Comparison of ENCODE assay signal across 8 cellular contexts in the genomic region with DNA sequence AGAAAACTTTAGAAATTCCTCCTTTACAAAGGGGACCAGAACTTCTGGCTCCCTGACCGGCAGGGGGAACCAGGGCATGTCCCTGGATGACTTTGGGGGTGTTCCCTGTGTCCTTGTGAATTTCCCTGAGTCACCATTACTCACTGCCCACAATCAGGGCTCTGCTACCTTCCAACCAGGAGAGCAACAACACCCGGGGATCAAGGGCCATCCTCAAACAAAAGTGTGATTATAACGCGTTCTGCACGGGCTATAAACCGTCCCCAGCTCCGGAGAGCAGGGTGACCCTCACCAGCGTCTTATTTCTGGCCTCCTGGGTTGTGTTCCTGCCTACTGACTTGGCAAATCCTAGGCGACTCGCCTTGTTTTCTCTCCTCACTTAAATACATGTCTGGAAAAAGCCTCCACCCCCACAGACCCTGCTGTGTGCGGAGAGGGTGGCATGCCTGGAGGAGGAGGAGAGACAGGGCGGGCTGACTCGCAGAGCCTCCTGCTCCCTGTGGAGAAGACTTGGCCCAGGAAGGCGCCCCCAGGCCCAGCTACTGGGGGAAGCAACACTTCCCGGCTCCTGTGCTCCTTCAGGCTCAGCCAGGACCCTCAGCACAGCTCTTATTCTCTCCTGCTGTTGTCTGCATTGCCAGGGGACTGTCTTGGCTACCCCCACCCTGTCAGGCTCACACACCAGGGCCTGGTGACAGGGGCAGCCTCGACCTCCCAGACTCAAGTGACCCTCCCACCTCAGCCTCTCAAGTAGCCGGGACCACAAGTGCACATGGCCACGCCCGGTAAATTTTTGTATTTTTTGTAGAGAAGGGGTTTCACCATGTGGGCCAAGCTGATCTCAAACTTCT. TPM values are rescaled to one million over a fixed set of nuclear protein-coding genes. Genes with fewer than 3 reads are reported as not detected.
DNase-seq lines count a peak whose midpoint lies in the region; ATAC-seq and TF ChIP-seq lines count a peak whose summit lies in the region.

No MANE protein-coding gene starts in this region.

- DNase-seq in Right ventricle myocardium inferior (ENCODE audit: missing footprints) (peak; percentile 81), cardiac septum (ENCODE audit: low spot score) (no peak), RWPE1 (ENCODE audit: low spot score) (peak; percentile 94), esophagus muscularis mucosa (ENCODE audit: extremely low spot score) (no peak), NCI-H187 (lab: John Stamatoyannopoulos, UW) (no peak)

- H3K4me3 ChIP-seq in esophagus muscularis mucosa: peak overlapping the region in 2 of 4 donors; percentile 7 to 16
- H3K4me3 ChIP-seq in muscle layer of colon (ENCODE audit: low read depth in 1 of 2, low read length in 2 of 2): peak overlapping the region in 1 of 2 donors; percentile 27

- peak overlapping the region; percentile 33 for H3K9ac ChIP-seq in muscle layer of colon (ENCODE audit: low read length)

- H3K27ac ChIP-seq in RWPE1: peak overlapping the region; percentile 97
- H3K27ac ChIP-seq in esophagus muscularis mucosa (replicated peaks in 1 of 4): peak overlapping the region; percentile 84 to 86 (median 86)
- peak overlapping the region; percentile 71 for H3K27ac ChIP-seq in muscle layer of colon (ENCODE audit: low read depth, low read length)

- peaks cover 6 to 18% (median 15%) of the 10 kb centered on the region in 4 donors for H3K4me1 ChIP-seq in esophagus muscularis mucosa
- peaks cover 12% of the 10 kb centered on the region for H3K4me1 ChIP-seq in muscle layer of colon (ENCODE audit: insufficient read depth, low read length)

- 67% methylated on average over 18 of the region's 19 CpGs for WGBS in esophagus muscularis mucosa

- no peaks in the 10 kb centered on the region for H3K9me3 ChIP-seq in esophagus muscularis mucosa
- no peaks in the 10 kb centered on the region for H3K9me3 ChIP-seq in muscle layer of colon (ENCODE audit: low read length)

- H3K27me3 ChIP-seq in esophagus muscularis mucosa (no peaks in the 10 kb centered on the region), muscle layer of colon (ENCODE audit: control insufficient read depth in 1 of 2, insufficient read depth in 2 of 2, low read length in 2 of 2) (no peaks in the 10 kb centered on the region)

- no peak for TF ChIP-seq POLR2A in esophagus muscularis mucosa (IDR thresholded peaks at IDR 0.05; ENCODE audit: low read depth)

- TF ChIP-seq CTCF in RWPE1 (conservative IDR thresholded peaks at IDR 0.05; ENCODE audit: low read depth) (peak; percentile 64), esophagus muscularis mucosa (IDR thresholded peaks at IDR 0.05) (peak; percentile 54 to 73 (median 57))

- TF ChIP-seq EP300 in esophagus muscularis mucosa (IDR thresholded peaks at IDR 0.05): no peak

- intact Hi-C loops in Right ventricle myocardium inferior (cut with DNase I): no loop called here
- intact Hi-C loops in cardiac septum (cut with DNase I): loop anchor here (5.0 kb wide), 1 partner anchor 68 kb away; no protein-coding TSS in a partner anchor
- intact Hi-C loops in esophagus muscularis mucosa (cut with DNase I): no loop called here

- CTCF ChIA-PET in RWPE1 (lab: Yijun Ruan, JAX): interaction anchor here (0.7 to 2.1 kb wide), 4 partner anchors 11 to 112 kb away, joined by 3 to 9 read pairs (median 4); no protein-coding TSS in a partner anchor

- POLR2A ChIA-PET in RWPE1 (lab: Yijun Ruan, JAX; ENCODE audit: low non-redundant PET): interaction anchor here (0.6 kb wide), 2 partner anchors 19 to 40 kb away, joined by 3 read pairs; no protein-coding TSS in a partner anchor

- ATAC-seq in Right ventricle myocardium inferior (peak; percentile 87), GM21576 (IDR thresholded peaks at IDR 0.05; ENCODE audit: unreplicated experiment) (no peak), GM19397 (IDR thresholded peaks at IDR 0.05; ENCODE audit: unreplicated experiment) (no peak)

- H3K36me3 ChIP-seq in esophagus muscularis mucosa (no peaks in the 10 kb centered on the region), muscle layer of colon (ENCODE audit: insufficient read depth, low read length) (no peaks in the 10 kb centered on the region)

RNA-seq across cellular contexts. Expression of a gene that starts 54.1 kb away (rescaled TPM):
- total RNA-seq in Right ventricle myocardium inferior (7.9 TPM), cardiac septum (2.3 TPM), esophagus muscularis mucosa (10 to 100 TPM; 13.9 to 23.1 (median 19.3) TPM)

Comparison
In these comparisons a context has a peak if more than half of its experiments do, and no peak if none do; other contexts are left out.
1. DNase-seq: peak in Right ventricle myocardium inferior (single experiment) and RWPE1 (single experiment); none in cardiac septum (single experiment), esophagus muscularis mucosa (single experiment) and NCI-H187 (0 of 2).
2. Peak in every context shown above with its lines, with median percentiles within 50 percentile points of each other: H3K27ac ChIP-seq.